Comparison of ENCODE assay signal across 12 cellular contexts in the genomic region with DNA sequence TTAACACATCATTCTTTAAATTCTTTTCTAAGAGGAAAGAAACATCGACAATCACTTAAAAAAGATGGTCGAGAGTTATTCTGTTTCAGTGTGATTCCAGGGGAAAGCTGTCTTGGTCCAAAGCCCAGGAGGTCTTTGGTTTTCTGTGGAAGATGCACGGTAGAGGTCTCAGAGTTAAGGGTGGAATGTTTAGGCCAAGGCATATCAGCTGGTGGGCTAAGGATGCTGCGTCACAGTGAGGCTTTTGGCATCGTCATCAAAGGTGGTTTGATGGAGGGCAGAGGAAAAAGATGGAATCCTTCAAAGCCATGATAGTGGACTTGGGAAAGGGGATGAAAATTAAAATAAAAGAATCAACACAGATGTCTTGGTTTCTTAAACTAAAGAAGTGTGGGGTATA.
DNase-seq lines count a peak whose midpoint lies in the region; ATAC-seq and TF ChIP-seq lines count a peak whose summit lies in the region.
"Had no signal": no experiment of that assay in that cellular context is flagged by ENCODE, and none has a peak within 500 bp of the region (broad histone marks: within the 10 kb centered on the region; RNA-seq: fewer than 3 reads in every experiment).

No MANE protein-coding gene starts in this region.

- POLR2A ChIA-PET in PC-9 (lab: Charles Lee; ENCODE audit: unreplicated experiment) = interaction anchor here (0.7 to 0.9 kb wide), 4 partner anchors 14 to 722 kb away, joined by 3 to 9 read pairs (median 6); no protein-coding TSS in a partner anchor
- POLR2A ChIA-PET in activated CD4-positive, alpha-beta T cell treated with anti-CD3 and anti-CD28 coated beads, Interleukin-2, amount 10 ng/mL, durations not matched to agents 7 days and 5 days (lab: Charles Lee) = no interaction called here

- no TSS peak for BruUV-seq in PC-9 (replicated peaks; lab: Mats Ljungman, UMichigan)

- H3K4me1 Mint-ChIP-seq in brain = peaks cover 22% of the 10 kb centered on the region
- H3K4me1 Mint-ChIP-seq in activated CD4-positive, alpha-beta T cell treated with anti-CD3 and anti-CD28 coated beads, Interleukin-2, amount 10 ng/mL, durations not matched to agents 7 days and 5 days = no peaks in the 10 kb centered on the region

- TF ChIP-seq CTCF in PC-9 (conservative IDR thresholded peaks at IDR 0.05) (no peak), brain (conservative IDR thresholded peaks at IDR 0.05) (no peak), lower lobe of right lung (IDR thresholded peaks at IDR 0.05) (no peak), suprapubic skin (IDR thresholded peaks at IDR 0.05) (no peak), dorsolateral prefrontal cortex (IDR thresholded peaks at IDR 0.05 in 54 of 56, conservative IDR thresholded peaks at IDR 0.05 in 2 of 56; ENCODE audit: low read depth in 1 of 56, partially characterized antibody in 56 of 56) (no peak)

- no peak overlapping the region for H3K4me3 ChIP-seq in PC-9
- no peak overlapping the region for H3K4me3 ChIP-seq in lower lobe of right lung
- H3K4me3 ChIP-seq in suprapubic skin = no peak overlapping the region
- no peak overlapping the region for H3K4me3 ChIP-seq in dorsolateral prefrontal cortex

- H3K27me3 Mint-ChIP-seq in brain = peaks cover 12% of the 10 kb centered on the region
- H3K27me3 Mint-ChIP-seq in activated CD4-positive, alpha-beta T cell treated with anti-CD3 and anti-CD28 coated beads, Interleukin-2, amount 10 ng/mL, durations not matched to agents 7 days and 5 days = peaks cover 7% of the 10 kb centered on the region

- H3K36me3 ChIP-seq in PC-9 (ENCODE audit: low read depth) = no peaks in the 10 kb centered on the region
- H3K36me3 ChIP-seq in lower lobe of right lung = no peaks in the 10 kb centered on the region
- H3K36me3 ChIP-seq in suprapubic skin = no peaks in the 10 kb centered on the region

- CTCF ChIA-PET in PC-9 (lab: Charles Lee) = interaction anchor here (0.6 to 2.1 kb wide), 4 partner anchors 281 to 324 kb away, joined by 3 to 14 read pairs (median 6); no protein-coding TSS in a partner anchor
- CTCF ChIA-PET in activated CD4-positive, alpha-beta T cell treated with anti-CD3 and anti-CD28 coated beads, Interleukin-2, amount 10 ng/mL, durations not matched to agents 7 days and 5 days (lab: Charles Lee) = interaction anchor here (0.5 to 1.2 kb wide), 2 partner anchors 46 to 360 kb away, joined by 3 to 4 read pairs; no protein-coding TSS in a partner anchor

- intact Hi-C loops in PC-9 (cut with micrococcal nuclease; ENCODE audit: unreplicated experiment) (loop anchor here (1.0 to 5.0 kb wide), 9 partner anchors 50 to 604 kb away; partner anchors contain the start of genes ANKH and OTULINL), lower lobe of right lung (cut with DNase I) (loop anchor here (10.0 kb wide), 1 partner anchor 284 kb away; no protein-coding TSS in a partner anchor), dorsolateral prefrontal cortex (cut with DNase I) (loop anchor here in 1 of 2 donors (5.0 kb wide), 1 partner anchor 607 kb away; no protein-coding TSS in a partner anchor)

- WGBS in suprapubic skin = 63% methylated on average over 5 of the region's 5 CpGs

- H3F3A ChIP-seq in PC-9 (ENCODE audit: insufficient read depth, low read depth) = peaks cover 7% of the 10 kb centered on the region; the same call in 1 of the 2 replicates

- no peak for TF ChIP-seq EP300 in suprapubic skin (IDR thresholded peaks at IDR 0.05)

- no peaks in the 10 kb centered on the region for H3K9me3 Mint-ChIP-seq in brain
- no peaks in the 10 kb centered on the region for H3K9me3 Mint-ChIP-seq in activated CD4-positive, alpha-beta T cell treated with anti-CD3 and anti-CD28 coated beads, Interleukin-2, amount 10 ng/mL, durations not matched to agents 7 days and 5 days
- H3K9me3 Mint-ChIP-seq: naive thymus-derived CD4-positive, alpha-beta T cell; T-helper 2 cell treated with Interferon-gamma antibody and Interleukin-4, amounts not matched to agents 5 μg/mL and 100 μg/mL, for 36 hours had no signal

- ATAC-seq in lower lobe of right lung = no peak
- ATAC-seq in HG03045 (IDR thresholded peaks at IDR 0.05; ENCODE audit: unreplicated experiment) = no peak
- ATAC-seq: activated CD8-positive, alpha-beta T cell treated with anti-CD3 and anti-CD28 coated beads, Interleukin-2, amount 10 ng/mL, durations not matched to agents 7 days and 5 days; naive thymus-derived CD4-positive, alpha-beta T cell had no signal

- H3K4me1 ChIP-seq in PC-9 (replicated peaks; ENCODE audit: insufficient read depth) = peaks cover 24% of the 10 kb centered on the region
- peaks cover 18% of the 10 kb centered on the region for H3K4me1 ChIP-seq in lower lobe of right lung
- H3K4me1 ChIP-seq in suprapubic skin = peaks cover 29% of the 10 kb centered on the region

- peak overlapping the region in 3 of 5 experiments; percentile 29 to 70 (median 50) for H3K27ac Mint-ChIP-seq in brain
- no peak overlapping the region for H3K27ac Mint-ChIP-seq in activated CD4-positive, alpha-beta T cell treated with anti-CD3 and anti-CD28 coated beads, Interleukin-2, amount 10 ng/mL, durations not matched to agents 7 days and 5 days
- H3K27ac Mint-ChIP-seq: activated CD8-positive, alpha-beta T cell treated with anti-CD3 and anti-CD28 coated beads, Interleukin-2, amount 10 ng/mL, durations not matched to agents 7 days and 5 days; naive thymus-derived CD4-positive, alpha-beta T cell; T-helper 2 cell treated with Interferon-gamma antibody and Interleukin-4, amounts not matched to agents 5 μg/mL and 100 μg/mL, for 36 hours had no signal

- H2AFZ ChIP-seq in PC-9 = 0 out of 2 replicates have a peak overlapping the region, but pooled peaks have one; percentile 13

- no peaks in the 10 kb centered on the region for H4K20me1 ChIP-seq in PC-9 (ENCODE audit: insufficient read depth)

- H3K27ac ChIP-seq in PC-9 (0 out of 2 replicates have a peak overlapping the region, but pooled peaks have one; percentile 26), lower lobe of right lung (peak overlapping the region; percentile 13), suprapubic skin (peak overlapping the region; percentile 70), dorsolateral prefrontal cortex (peak overlapping the region in 8 of 59 donors; percentile 11 to 55 (median 32))

- H3K27me3 ChIP-seq in PC-9 (ENCODE audit: insufficient read depth, low read depth) = no peaks in the 10 kb centered on the region
- H3K27me3 ChIP-seq in lower lobe of right lung (ENCODE audit: low read depth) = no peaks in the 10 kb centered on the region
- H3K27me3 ChIP-seq in suprapubic skin = no peaks in the 10 kb centered on the region
- H3K27me3 ChIP-seq in dorsolateral prefrontal cortex = no peaks in the 10 kb centered on the region

- H3K36me3 Mint-ChIP-seq in brain = no peaks in the 10 kb centered on the region
- no peaks in the 10 kb centered on the region for H3K36me3 Mint-ChIP-seq in activated CD4-positive, alpha-beta T cell treated with anti-CD3 and anti-CD28 coated beads, Interleukin-2, amount 10 ng/mL, durations not matched to agents 7 days and 5 days (ENCODE audit: low read depth)
- H3K36me3 Mint-ChIP-seq: naive thymus-derived CD4-positive, alpha-beta T cell had no signal

- no peaks in the 10 kb centered on the region for H3K79me2 ChIP-seq in PC-9 (ENCODE audit: low read depth)

- no peaks in the 10 kb centered on the region for H3K9me2 ChIP-seq in PC-9 (ENCODE audit: insufficient read depth)

- H3K4me3 Mint-ChIP-seq in brain = no peak overlapping the region
- H3K4me3 Mint-ChIP-seq in activated CD4-positive, alpha-beta T cell treated with anti-CD3 and anti-CD28 coated beads, Interleukin-2, amount 10 ng/mL, durations not matched to agents 7 days and 5 days = no peak overlapping the region
- H3K4me3 Mint-ChIP-seq: activated CD8-positive, alpha-beta T cell treated with anti-CD3 and anti-CD28 coated beads, Interleukin-2, amount 10 ng/mL, durations not matched to agents 7 days and 5 days; naive thymus-derived CD4-positive, alpha-beta T cell; T-helper 2 cell treated with Interferon-gamma antibody and Interleukin-4, amounts not matched to agents 5 μg/mL and 100 μg/mL, for 36 hours had no signal

- H3K9me3 ChIP-seq in PC-9 (ENCODE audit: insufficient read depth, low read depth) (no peaks in the 10 kb centered on the region), lower lobe of right lung (no peaks in the 10 kb centered on the region), suprapubic skin (no peaks in the 10 kb centered on the region)

- no peak for TF ChIP-seq POLR2A in suprapubic skin (IDR thresholded peaks at IDR 0.05)

- peak overlapping the region; percentile 43 for H3K4me2 ChIP-seq in PC-9

- DNase-seq in PC-9 (no peak), lower lobe of right lung (no peak), suprapubic skin (ENCODE audit: low spot score in 2 of 2) (no peak), dorsolateral prefrontal cortex (no peak), cerebellar cortex (ENCODE audit: low spot score) (no peak)
- no peak for DNase-seq in activated CD4-positive, alpha-beta T cell treated with anti-CD3 and anti-CD28 coated beads, Interleukin-2, amount 10 ng/mL, durations not matched to agents 7 days and 5 days
- DNase-seq: activated CD8-positive, alpha-beta T cell treated with anti-CD3 and anti-CD28 coated beads, Interleukin-2, amount 10 ng/mL, durations not matched to agents 7 days and 5 days; activated naive CD4-positive, alpha-beta T cell treated with anti-CD3 and anti-CD28 coated beads, Interleukin-2, amount 50 U/mL, for 16 hours; naive thymus-derived CD4-positive, alpha-beta T cell had no signal
